Comparison of ENCODE assay signal across 8 cellular contexts in genomic region chr3:127652246-127652995, GRCh38. TPM values are rescaled to one million over a fixed set of nuclear protein-coding genes. Genes with fewer than 3 reads are reported as not detected.
DNase-seq lines count a peak whose midpoint lies in the region; TF ChIP-seq lines count a peak whose summit lies in the region.

No MANE protein-coding gene starts in this region.

- intact Hi-C loops in vagina (cut with DNase I): loop anchor here (5.0 kb wide), 2 partner anchors 170 to 320 kb away; partner anchors contain the start of gene MGLL

- no peak overlapping the region for H3K4me3 ChIP-seq in KMS-11 (IDR thresholded peaks at IDR 0.05; ENCODE audit: insufficient read depth, low read depth, low read length)
- no peak overlapping the region for H3K4me3 ChIP-seq in epithelial cell of esophagus (ENCODE audit: low read length)
- H3K4me3 ChIP-seq in vagina: no peak overlapping the region

- H3K4me2 ChIP-seq in KMS-11: no peak overlapping the region

- no peak overlapping the region for H2AFZ ChIP-seq in KMS-11 (ENCODE audit: low read depth)

- no peaks in the 10 kb centered on the region for H3K27me3 ChIP-seq in KMS-11 (ENCODE audit: insufficient read depth, low read depth)
- H3K27me3 ChIP-seq in vagina: no peaks in the 10 kb centered on the region

- no peak overlapping the region for H3K27ac ChIP-seq in KMS-11
- no peak overlapping the region for H3K27ac ChIP-seq in vagina

- DNase-seq in SIG-M5 treated with dmso at 0.1 percent for 504 hours (lab: John Stamatoyannopoulos, UW; ENCODE audit: unreplicated experiment) (peak; percentile 43), SIG-M5 (lab: John Stamatoyannopoulos, UW) (no peak), SKM-1 treated with dmso at 0.1 percent for 144 hours (lab: John Stamatoyannopoulos, UW; ENCODE audit: unreplicated experiment) (peak; percentile 17), epithelial cell of esophagus (ENCODE audit: low read depth) (peak; percentile 53), mesenteric fat pad (ENCODE audit: low spot score) (peak; percentile 86), vagina (ENCODE audit: extremely low spot score in 2 of 2) (no peak)
- no peak for DNase-seq in effector CD4-positive, alpha-beta T cell

- H3K9me3 ChIP-seq in vagina: no peaks in the 10 kb centered on the region

- no peak overlapping the region for H3K9ac ChIP-seq in KMS-11

- H3K4me1 ChIP-seq in KMS-11 (ENCODE audit: low read depth, poor library complexity, severe bottlenecking) (no peaks in the 10 kb centered on the region), vagina (no peaks in the 10 kb centered on the region)

- no peaks in the 10 kb centered on the region for H4K20me1 ChIP-seq in KMS-11 (ENCODE audit: insufficient read depth)

- TF ChIP-seq POLR2A in vagina (IDR thresholded peaks at IDR 0.05): no peak

- TF ChIP-seq CTCF in KMS-11 (conservative IDR thresholded peaks at IDR 0.05; ENCODE audit: low read depth, low read length) (peak; percentile 97), epithelial cell of esophagus (IDR thresholded peaks at IDR 0.05; ENCODE audit: insufficient read depth, low read depth, low read length, missing control alignments) (peak; percentile 89), vagina (IDR thresholded peaks at IDR 0.05) (peak; percentile 65 to 82 (median 76))

- H3K36me3 ChIP-seq in KMS-11 (ENCODE audit: insufficient read depth): no peaks in the 10 kb centered on the region
- no peaks in the 10 kb centered on the region for H3K36me3 ChIP-seq in vagina

- no peaks in the 10 kb centered on the region for H3K79me2 ChIP-seq in KMS-11 (ENCODE audit: insufficient read depth, low read depth)

RNA-seq across cellular contexts. Expression of gene ABTB1, which starts 20.3 kb away (rescaled TPM):
- total RNA-seq in mesenteric fat pad (34.8 TPM), vagina (59.7 TPM)

RNA-seq across cellular contexts. Expression of gene PODXL2, which starts 23.4 kb away (rescaled TPM):
- total RNA-seq in mesenteric fat pad: 2.5 TPM
- total RNA-seq in vagina: 2.9 TPM

RNA-seq across cellular contexts. Expression of gene MCM2, which starts 54.2 kb away (rescaled TPM):
- total RNA-seq in mesenteric fat pad: 2.4 TPM
- 19.4 TPM for total RNA-seq in vagina

Comparison
In these comparisons a context has a peak if more than half of its experiments do, and no peak if none do; other contexts are left out.
1. DNase-seq: peak in SIG-M5 treated with dmso at 0.1 percent for 504 hours (single experiment), SKM-1 treated with dmso at 0.1 percent for 144 hours (single experiment), epithelial cell of esophagus (single experiment) and mesenteric fat pad (single experiment); none in SIG-M5 (single experiment), vagina (0 of 2) and effector CD4-positive, alpha-beta T cell (single experiment).
2. Peak in every context shown above with its lines, with median percentiles within 50 percentile points of each other: CTCF ChIP-seq.